29 cellular contexts compared by ENCODE assay signal in genomic region chr7:27869060-27869459, GRCh38.
"Had no signal": no experiment of that assay in that cellular context is flagged by ENCODE, and none has a peak within 500 bp of the region (broad histone marks: within the 10 kb centered on the region; RNA-seq: fewer than 3 reads in every experiment).

No MANE protein-coding gene starts in this region.

- H3K27ac ChIP-seq: heart right ventricle, left lung, lower lobe of right lung, neural progenitor cell, neutrophil, parathyroid adenoma, psoas muscle, right atrium auricular region, skin epidermis, stomach, thoracic aorta, tibial artery, upper lobe of right lung had no signal

- H3K27ac Mint-ChIP-seq: mesothelial cell of epicardium; nephron; stimulated activated naive B cell treated with anti-CD40 and anti-IgM and Interleukin-4, amounts not matched to agents 10 μg/mL and 1 μg/mL and 100 μg/mL, for 72 hours had no signal

- H3K4me3 ChIP-seq: heart right ventricle, left lung, lower lobe of right lung, neural progenitor cell, psoas muscle, right atrium auricular region, skin epidermis, stomach, thoracic aorta, tibial artery, upper lobe of right lung had no signal

- H3K27me3 Mint-ChIP-seq: naive B cell; stimulated activated naive B cell treated with anti-CD40 and anti-IgM and Interleukin-4, amounts not matched to agents 10 μg/mL and 1 μg/mL and 100 μg/mL, for 72 hours had no signal

- H3K4me2 ChIP-seq: neural progenitor cell had no signal

- H3K4me3 Mint-ChIP-seq: mesothelial cell of epicardium; naive B cell; nephron; neural progenitor cell; stimulated activated naive B cell treated with anti-CD40 and anti-IgM and Interleukin-4, amounts not matched to agents 10 μg/mL and 1 μg/mL and 100 μg/mL, for 72 hours had no signal

- H2AFZ ChIP-seq: neural progenitor cell, parathyroid adenoma had no signal

- H3K27me3 ChIP-seq: heart right ventricle, left lung, neural progenitor cell, neutrophil, right atrium auricular region, stomach, tibial artery, upper lobe of right lung had no signal

- DNase-seq: heart right ventricle; hippocampal formation; kidney glomerular epithelial cell; left colon; left lung; lower lobe of right lung; mammary epithelial cell; naive B cell; occipital lobe; psoas muscle; stimulated activated CD4-positive, alpha-beta T cell treated with anti-CD3 and anti-CD28 coated beads, Interleukin-12 subunit alpha, Interleukin-12 subunit beta, amount 100 ng/mL, for 4 hours; stimulated activated CD4-positive, alpha-beta T cell treated with anti-CD3 and anti-CD28 coated beads, Interleukin-15, amount 100 ng/mL, for 24 hours; stimulated activated CD4-positive, alpha-beta T cell treated with anti-CD3 and anti-CD28 coated beads, Interleukin-2, amount 100 ng/mL, for 24 hours; stimulated activated CD4-positive, alpha-beta T cell treated with anti-CD3 and anti-CD28 coated beads, Interleukin-4, amount 100 ng/mL, for 1 hour; stimulated activated naive B cell treated with anti-CD40 and anti-IgM and Interleukin-4, amounts not matched to agents 10 μg/mL and 1 μg/mL and 100 μg/mL, for 72 hours; stimulated activated naive CD8-positive, alpha-beta T cell treated with anti-CD3 and anti-CD28 coated beads, Interleukin-15, Interleukin-2, amounts not matched to agents 100 U/mL and 50 U/mL, for 24 hours; stomach; tibial artery; trophoblast cell; upper lobe of right lung had no signal

- H3K9me3 ChIP-seq: heart right ventricle, left lung, lower lobe of right lung, neutrophil, psoas muscle, right atrium auricular region, stomach, thoracic aorta, tibial artery, upper lobe of right lung had no signal

- H3K9me3 Mint-ChIP-seq: mesothelial cell of epicardium; naive B cell; nephron; stimulated activated naive B cell treated with anti-CD40 and anti-IgM and Interleukin-4, amounts not matched to agents 10 μg/mL and 1 μg/mL and 100 μg/mL, for 72 hours had no signal

- H3K9ac ChIP-seq: neural progenitor cell, parathyroid adenoma had no signal

- H3K36me3 Mint-ChIP-seq: mesothelial cell of epicardium, neural progenitor cell had no signal

- ATAC-seq: heart right ventricle; left colon; left lung; lower lobe of right lung; psoas muscle; sciatic nerve; stimulated activated naive B cell treated with anti-CD40 and anti-IgM and Interleukin-4, amounts not matched to agents 10 μg/mL and 1 μg/mL and 100 μg/mL, for 72 hours; stimulated activated naive CD8-positive, alpha-beta T cell treated with anti-CD3 and anti-CD28 coated beads, Interleukin-15, Interleukin-2, amounts not matched to agents 100 U/mL and 50 U/mL, for 24 hours; upper lobe of right lung had no signal

- H3K36me3 ChIP-seq: left lung, lower lobe of right lung, neural progenitor cell, right atrium auricular region, thoracic aorta, tibial artery, upper lobe of right lung had no signal
